12 cellular contexts compared by ENCODE assay signal in genomic region chr4:52822583-52823477, GRCh38. TPM values are rescaled to one million over a fixed set of nuclear protein-coding genes. Genes with fewer than 3 reads are reported as not detected.
DNase-seq lines count a peak whose midpoint lies in the region; ATAC-seq and TF ChIP-seq lines count a peak whose summit lies in the region.
"Had no signal": no experiment of that assay in that cellular context is flagged by ENCODE, and none has a peak within 500 bp of the region (broad histone marks: within the 10 kb centered on the region; RNA-seq: fewer than 3 reads in every experiment).

No MANE protein-coding gene starts in this region.

- ATAC-seq in GM19351 (IDR thresholded peaks at IDR 0.05; ENCODE audit: unreplicated experiment): no peak

- H3K9me3 ChIP-seq in breast epithelium: no peaks in the 10 kb centered on the region

- no peaks in the 10 kb centered on the region for H3K4me1 ChIP-seq in breast epithelium

- no peak for TF ChIP-seq CTCF in breast epithelium (IDR thresholded peaks at IDR 0.05)

- DNase-seq in DMS79 treated with DMSO at 0.1 percent for 48 hours (lab: John Stamatoyannopoulos, UW): peak; percentile 69
- peak; percentile 96 for DNase-seq in M059J (ENCODE audit: low read depth)
- DNase-seq in breast epithelium (ENCODE audit: low spot score in 2 of 2): no peak
- peak; percentile 62 for DNase-seq in myocyte (ENCODE audit: low read depth)
- DNase-seq in hypothalamus (lab: John Stamatoyannopoulos, UW): no peak
- no peak for DNase-seq in HuH-7 (ENCODE audit: low spot score)
- DNase-seq in NK-92 treated with Interleukin-12 subunit alpha and Interleukin-12 subunit beta, amount 100 ng/mL, for 24 hours (lab: John Stamatoyannopoulos, UW): no peak
- DNase-seq: DND-41; stimulated activated naive B cell treated with anti-CD40 and anti-IgM and Interleukin-4, amounts not matched to agents 10 μg/mL and 1 μg/mL and 100 μg/mL, for 72 hours; T-cell had no signal

- H3K36me3 ChIP-seq in breast epithelium: no peaks in the 10 kb centered on the region

- H3K4me3 ChIP-seq in breast epithelium: no peak overlapping the region
- H3K4me3 ChIP-seq: skin epidermis had no signal

- intact Hi-C loops in breast epithelium (cut with DNase I; ENCODE audit: low total_unique reads): no loop called here

- no peak for TF ChIP-seq POLR2A in breast epithelium (IDR thresholded peaks at IDR 0.05)

- peak overlapping the region; percentile 56 to 86 for H3K27ac ChIP-seq in breast epithelium

- H3K27me3 ChIP-seq in breast epithelium: no peaks in the 10 kb centered on the region

RNA-seq across cellular contexts. Expression of gene RASL11B, which starts 39.3 kb away (rescaled TPM):
- 0.17 TPM in 1 of 2 replicates, not detected in the other for total RNA-seq in M059J (2014; rRNA removed; shearing (Covaris generic))
- total RNA-seq in breast epithelium (1 to 10 TPM in 2 of 3 donors, not detected in 1; 3.1 to 4.9 TPM), myocyte (0.08 and 0.57 TPM in 2 replicates)
- 0.18 TPM for polyA plus RNA-seq in myocyte (2012)

Comparison
In these comparisons a context has a peak if more than half of its experiments do, and no peak if none do; other contexts are left out.
1. DNase-seq: peak in DMS79 treated with DMSO at 0.1 percent for 48 hours (single experiment), M059J (single experiment) and myocyte (single experiment); none in breast epithelium (0 of 2), hypothalamus (0 of 51), HuH-7 (single experiment) and NK-92 treated with Interleukin-12 subunit alpha and Interleukin-12 subunit beta, amount 100 ng/mL, for 24 hours (single experiment).